ENCODE assay signal across 24 cellular contexts in the genomic region with DNA sequence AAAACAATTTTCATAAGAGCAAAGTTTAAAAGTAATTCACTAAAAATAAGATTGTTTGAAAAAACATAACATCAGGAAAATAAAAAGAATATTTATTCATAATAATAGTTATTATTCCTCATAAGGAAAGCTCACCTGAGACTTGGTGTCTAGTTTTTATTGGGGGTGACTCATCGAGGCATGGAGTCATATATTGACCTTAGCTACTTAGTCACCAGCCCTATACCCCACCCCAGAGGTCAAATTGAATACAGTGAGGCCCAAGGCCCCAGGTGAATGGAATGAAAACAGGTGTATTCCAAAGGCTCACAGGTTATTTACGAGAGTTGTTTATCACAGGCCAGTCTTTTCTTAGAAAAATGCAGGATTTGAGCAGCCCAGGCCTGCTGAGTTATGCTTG. TPM values are rescaled to one million over a fixed set of nuclear protein-coding genes. Genes with fewer than 3 reads are reported as not detected.
DNase-seq lines count a peak whose midpoint lies in the region; ATAC-seq and TF ChIP-seq lines count a peak whose summit lies in the region.
"Had no signal": no experiment of that assay in that cellular context is flagged by ENCODE, and none has a peak within 500 bp of the region (broad histone marks: within the 10 kb centered on the region; RNA-seq: fewer than 3 reads in every experiment).

No MANE protein-coding gene starts in this region.

- ATAC-seq in HCT116 (peak; percentile 84), RWPE2 (ENCODE audit: low read depth) (peak; percentile 94), HG02973 (IDR thresholded peaks at IDR 0.05; ENCODE audit: unreplicated experiment) (no peak), GM21529 (IDR thresholded peaks at IDR 0.05; ENCODE audit: unreplicated experiment) (no peak)
- ATAC-seq: GM12878, T-cell, upper lobe of right lung had no signal

- no peaks in the 10 kb centered on the region for H3K79me2 ChIP-seq in HCT116 (ENCODE audit: insufficient read depth, low read length)

- H3K9me3 ChIP-seq in HCT116 (ENCODE audit: control insufficient read depth in 1 of 2, insufficient read depth in 1 of 2, low read depth in 1 of 2, low read length in 2 of 2): no peaks in the 10 kb centered on the region
- no peaks in the 10 kb centered on the region for H3K9me3 ChIP-seq in RWPE2 (ENCODE audit: severe bottlenecking)
- H3K9me3 ChIP-seq: BE2C, upper lobe of right lung had no signal

- POLR2A ChIA-PET in HCT116 (lab: Charles Lee) (no interaction called here), HEK293T (lab: Yijun Ruan, JAX) (no interaction called here)

- TF ChIP-seq POLR2A in HCT116 (IDR thresholded peaks at IDR 0.05; ENCODE audit: borderline replicate concordance, extremely low read depth, insufficient read depth, insufficient read length): no peak

- BruUV-seq in HCT116 (replicated peaks; lab: Mats Ljungman, UMichigan): no TSS peak

- H3K27me3 ChIP-seq in HCT116 (ENCODE audit: insufficient read depth, low read length): no peaks in the 10 kb centered on the region
- no peaks in the 10 kb centered on the region for H3K27me3 ChIP-seq in RWPE2 (ENCODE audit: insufficient read depth, poor library complexity, severe bottlenecking)
- H3K27me3 ChIP-seq: BE2C had no signal

- H3K4me1 ChIP-seq in HCT116 (ENCODE audit: control insufficient read depth in 1 of 2, insufficient read depth in 2 of 2, low read length in 2 of 2): peaks cover 22 to 26% of the 10 kb centered on the region in 2 experiments
- H3K4me1 ChIP-seq in RWPE2 (ENCODE audit: insufficient read depth, poor library complexity, severe bottlenecking): peaks cover 22% of the 10 kb centered on the region
- H3K4me1 ChIP-seq: BE2C, upper lobe of right lung had no signal

- no peak for TF ChIP-seq CTCF in 22Rv1 (IDR thresholded peaks at IDR 0.05)
- no peak for TF ChIP-seq CTCF in HCT116 (IDR thresholded peaks at IDR 0.05 in 2 of 3, conservative IDR thresholded peaks at IDR 0.05 in 1 of 3; ENCODE audit: borderline replicate concordance in 1 of 3, insufficient read depth in 1 of 3, low read depth in 2 of 3, low read length in 2 of 3)
- no peak for TF ChIP-seq CTCF in RWPE2 (IDR thresholded peaks at IDR 0.05; ENCODE audit: poor library complexity, severe bottlenecking)

- H3K27ac ChIP-seq in 22Rv1 (peak overlapping the region; percentile 39), HCT116 (ENCODE audit: low read depth, low read length) (no peak overlapping the region), RWPE2 (ENCODE audit: poor library complexity, severe bottlenecking) (peak overlapping the region; percentile 11)
- H3K27ac ChIP-seq: upper lobe of right lung had no signal

- H3K4me3 ChIP-seq in HCT116 (replicated peaks in 1 of 2; ENCODE audit: low read depth in 1 of 2, low read length in 2 of 2) (peak overlapping the region in 1 of 2 experiments; percentile 25; a peak in 1 of 4 replicates), RWPE2 (ENCODE audit: severe bottlenecking) (no peak overlapping the region)
- H3K4me3 ChIP-seq: GM12878, upper lobe of right lung had no signal

- no peaks in the 10 kb centered on the region for H4K20me1 ChIP-seq in HCT116 (ENCODE audit: insufficient read depth)

- intact Hi-C loops in HCT116 (cut with micrococcal nuclease): loop anchor here (10.0 kb wide), 1 partner anchor 395 kb away; no protein-coding TSS in a partner anchor

- RAD21 ChIA-PET in HCT116 (lab: Charles Lee; ENCODE audit: low non-redundant PET in 1 of 2, low total read pairs in 2 of 2, uncharacterized antibody in 2 of 2, unreplicated experiment in 2 of 2): no interaction called here

- H3K4me2 ChIP-seq in HCT116 (ENCODE audit: low read length): peak overlapping the region; percentile 66

- H3K36me3 ChIP-seq in HCT116 (ENCODE audit: control insufficient read depth in 1 of 2, insufficient read depth in 2 of 2, low read length in 2 of 2): no peaks in the 10 kb centered on the region
- no peaks in the 10 kb centered on the region for H3K36me3 ChIP-seq in RWPE2 (ENCODE audit: low read depth)
- H3K36me3 ChIP-seq: BE2C, upper lobe of right lung had no signal

- no peak overlapping the region for H2AFZ ChIP-seq in HCT116 (ENCODE audit: low read depth, low read length, poor library complexity, severe bottlenecking)

- CTCF ChIA-PET in HCT116 (lab: Charles Lee): interaction anchor here (1.0 to 1.7 kb wide), 3 partner anchors 17 to 129 kb away, joined by 3 to 7 read pairs (median 6); no protein-coding TSS in a partner anchor
- CTCF ChIA-PET in HEK293T (lab: Yijun Ruan, JAX): interaction anchor here (1.1 kb wide), 1 partner anchor 90 kb away, joined by 3 read pairs; no protein-coding TSS in a partner anchor

- no peak overlapping the region for H3K9ac ChIP-seq in HCT116 (ENCODE audit: low read length)

- DNase-seq in HCT116 (ENCODE audit: low read depth, low spot score) (peak; percentile 59), RWPE2 (ENCODE audit: low spot score) (no peak), kidney tubule cell (ENCODE audit: low spot score) (peak; percentile 76), HEK293T (ENCODE audit: extremely low spot score) (no peak)
- DNase-seq in stimulated activated CD4-positive, alpha-beta T cell treated with anti-CD3 and anti-CD28 coated beads, Interleukin-2, amount 100 ng/mL, for 24 hours: no peak
- DNase-seq: activated CD8-positive, alpha-beta memory T cell treated with anti-CD3 and anti-CD28 coated beads for 24 hours; activated T-cell treated with anti-CD3 and anti-CD28 coated beads, Interleukin-2, amount 50 U/mL, for 1 hour; BE2C; DND-41; effector CD8-positive, alpha-beta T cell; foreskin melanocyte; hypothalamus; islet precursor cell; NCI-H1105; NCI-H2029 treated with DMSO at 0.1 percent for 48 hours; NCI-H2227 treated with DMSO at 0.1 percent for 48 hours; OCI-M1; substantia nigra; T-cell; upper lobe of right lung had no signal

- no peak for TF ChIP-seq RAD21 in HCT116 (IDR thresholded peaks at IDR 0.05; ENCODE audit: low read depth)

- H3K9me2 ChIP-seq in HCT116 (ENCODE audit: insufficient read depth): no peaks in the 10 kb centered on the region

TF ChIP-seq in HCT116, 20 proteins besides CTCF, POLR2A, EP300 and RAD21:
- TF ChIP-seq JUND (IDR thresholded peaks at IDR 0.05) (peak; percentile 91), ZNF274 (IDR thresholded peaks at IDR 0.05; ENCODE audit: low read depth, low read length) (no peak), POLR2AphosphoS5 (IDR thresholded peaks at IDR 0.05; ENCODE audit: low read depth, low read length) (peak; percentile 22; the same call in 1 of the 2 replicates), FOSL1 (IDR thresholded peaks at IDR 0.05; ENCODE audit: low read depth) (peak; percentile 95), CBX3 (IDR thresholded peaks at IDR 0.05; ENCODE audit: low read depth) (0 out of 2 replicates have a peak, but pooled peaks have one; percentile 54), SRF (IDR thresholded peaks at IDR 0.05; ENCODE audit: low read depth) (peak; percentile 47; the same call in 1 of the 2 replicates), EZH2 (IDR thresholded peaks at IDR 0.05) (no peak), CEBPB (IDR thresholded peaks at IDR 0.05; ENCODE audit: low read depth) (0 out of 2 replicates have a peak, but pooled peaks have one; percentile 33), SP1 (IDR thresholded peaks at IDR 0.05; ENCODE audit: low read depth) (peak; percentile 82)

TF ChIP-seq in HEK293T, 16 proteins besides CTCF, POLR2A, EP300 and RAD21:
- no peak for TF ChIP-seq FOXA1 (IDR thresholded peaks at IDR 0.05)
- TF ChIP-seq ARNT (IDR thresholded peaks at IDR 0.05): no peak
- TF ChIP-seq, protein P1, sequence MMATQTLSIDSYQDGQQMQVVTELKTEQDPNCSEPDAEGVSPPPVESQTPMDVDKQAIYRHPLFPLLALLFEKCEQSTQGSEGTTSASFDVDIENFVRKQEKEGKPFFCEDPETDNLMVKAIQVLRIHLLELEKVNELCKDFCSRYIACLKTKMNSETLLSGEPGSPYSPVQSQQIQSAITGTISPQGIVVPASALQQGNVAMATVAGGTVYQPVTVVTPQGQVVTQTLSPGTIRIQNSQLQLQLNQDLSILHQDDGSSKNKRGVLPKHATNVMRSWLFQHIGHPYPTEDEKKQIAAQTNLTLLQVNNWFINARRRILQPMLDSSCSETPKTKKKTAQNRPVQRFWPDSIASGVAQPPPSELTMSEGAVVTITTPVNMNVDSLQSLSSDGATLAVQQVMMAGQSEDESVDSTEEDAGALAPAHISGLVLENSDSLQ (IDR thresholded peaks at IDR 0.05): no peak
- no peak for TF ChIP-seq TARDBP (IDR thresholded peaks at IDR 0.05)
- no peak for TF ChIP-seq LEF1 (IDR thresholded peaks at IDR 0.05; ENCODE audit: borderline replicate concordance)
- TF ChIP-seq CTBP1 (IDR thresholded peaks at IDR 0.05; ENCODE audit: borderline replicate concordance): no peak
- TF ChIP-seq ELF4 (IDR thresholded peaks at IDR 0.05): no peak
- no peak for TF ChIP-seq ZNF384 (IDR thresholded peaks at IDR 0.05)
- TF ChIP-seq HDGF (IDR thresholded peaks at IDR 0.05; ENCODE audit: borderline replicate concordance): no peak
- TF ChIP-seq FOXK2 (IDR thresholded peaks at IDR 0.05): no peak
- TF ChIP-seq FOXM1 (IDR thresholded peaks at IDR 0.05; ENCODE audit: borderline replicate concordance): no peak
- no peak for TF ChIP-seq NFRKB (IDR thresholded peaks at IDR 0.05)
- no peak for TF ChIP-seq SUZ12 (IDR thresholded peaks at IDR 0.05)
- TF ChIP-seq L3MBTL2 (conservative IDR thresholded peaks at IDR 0.05): no peak
- TF ChIP-seq SP1 (IDR thresholded peaks at IDR 0.05): no peak
- no peak for TF ChIP-seq BHLHE40 (IDR thresholded peaks at IDR 0.05; ENCODE audit: borderline replicate concordance)

RNA-seq across cellular contexts. Expression of gene CNTF, which starts 36.9 kb away (rescaled TPM):
- total RNA-seq in HCT116 (2021; ENCODE audit: unreplicated experiment): 2.3 TPM
- polyA plus RNA-seq in HCT116 (2012): 0.24 and 0.47 TPM in 2 replicates

Comparison
In these comparisons a context has a peak if more than half of its experiments do, and no peak if none do; other contexts are left out.
1. ATAC-seq: peak in HCT116 (single experiment) and RWPE2 (single experiment); none in HG02973 (single experiment) and GM21529 (single experiment).
2. DNase-seq: peak in HCT116 (single experiment) and kidney tubule cell (single experiment); none in RWPE2 (single experiment), HEK293T (single experiment) and stimulated activated CD4-positive, alpha-beta T cell treated with anti-CD3 and anti-CD28 coated beads, Interleukin-2, amount 100 ng/mL, for 24 hours (0 of 2).